Comparison of ENCODE assay signal across 18 cellular contexts in genomic region chr2:107025869-107026380, GRCh38.
DNase-seq lines count a peak whose midpoint lies in the region; TF ChIP-seq lines count a peak whose summit lies in the region.
"Had no signal": no experiment of that assay in that cellular context is flagged by ENCODE, and none has a peak within 500 bp of the region (broad histone marks: within the 10 kb centered on the region; RNA-seq: fewer than 3 reads in every experiment).

No MANE protein-coding gene starts in this region.

- H2AK5ac ChIP-seq in mesendoderm (ENCODE audit: low read length) = no peak overlapping the region

- H3K4me1 ChIP-seq in mesendoderm (ENCODE audit: control insufficient read depth, low read depth, low read length) = no peaks in the 10 kb centered on the region
- H3K4me1 ChIP-seq: Peyer's patch, upper lobe of right lung had no signal

- H4K5ac ChIP-seq in mesendoderm (ENCODE audit: low read length) = no peak overlapping the region

- H3K9me3 Mint-ChIP-seq in activated naive CD4-positive, alpha-beta T cell treated with anti-CD3 and anti-CD28 coated beads, Interleukin-2, amount 10 ng/mL, durations not matched to agents 7 days and 5 days = peaks cover 8% of the 10 kb centered on the region
- H3K9me3 Mint-ChIP-seq: activated naive CD4-positive, alpha-beta T cell treated with anti-CD3 and anti-CD28 coated beads for 36 hours had no signal

- H2BK120ac ChIP-seq in mesendoderm (ENCODE audit: low read depth, low read length) = no peak overlapping the region

- no peaks in the 10 kb centered on the region for H3K36me3 Mint-ChIP-seq in activated naive CD4-positive, alpha-beta T cell treated with anti-CD3 and anti-CD28 coated beads, Interleukin-2, amount 10 ng/mL, durations not matched to agents 7 days and 5 days
- H3K36me3 Mint-ChIP-seq: stimulated activated memory B cell treated with anti-CD40 and anti-IgM and Interleukin-4, amounts not matched to agents 10 μg/mL and 1 μg/mL and 100 μg/mL, for 72 hours had no signal

- no peak overlapping the region for H2BK15ac ChIP-seq in mesendoderm (replicated peaks; ENCODE audit: low read depth)

- no peaks in the 10 kb centered on the region for H3K79me1 ChIP-seq in mesendoderm (ENCODE audit: low read length)

- POLR2A ChIA-PET in RWPE1 (lab: Yijun Ruan, JAX; ENCODE audit: low non-redundant PET) = no interaction called here

- H3K4me3 ChIP-seq in choroid plexus epithelial cell (ENCODE audit: low read depth, low read length) (no peak overlapping the region), mesendoderm (ENCODE audit: low read length) (no peak overlapping the region)
- H3K4me3 ChIP-seq: Peyer's patch, upper lobe of right lung had no signal

- no peak overlapping the region for H3K4me2 ChIP-seq in mesendoderm (ENCODE audit: low read length)

- no CpG with 5 or more reads among the region's 8 CpGs for WGBS in mesendoderm (ENCODE audit: extremely low coverage, insufficient coverage, low lambda C conversion rate)

- H3K27me3 Mint-ChIP-seq in activated naive CD4-positive, alpha-beta T cell treated with anti-CD3 and anti-CD28 coated beads, Interleukin-2, amount 10 ng/mL, durations not matched to agents 7 days and 5 days = no peaks in the 10 kb centered on the region
- H3K27me3 Mint-ChIP-seq: stimulated activated memory B cell treated with anti-CD40 and anti-IgM and Interleukin-4, amounts not matched to agents 10 μg/mL and 1 μg/mL and 100 μg/mL, for 72 hours had no signal

- CTCF ChIA-PET in activated naive CD4-positive, alpha-beta T cell treated with anti-CD3 and anti-CD28 coated beads, Interleukin-2, amount 10 ng/mL, durations not matched to agents 7 days and 5 days (lab: Charles Lee) = no interaction called here
- CTCF ChIA-PET in RWPE1 (lab: Yijun Ruan, JAX) = no interaction called here

- H3K9ac ChIP-seq in mesendoderm (ENCODE audit: low read length) = no peak overlapping the region

- no peak overlapping the region for H3K27ac Mint-ChIP-seq in activated naive CD4-positive, alpha-beta T cell treated with anti-CD3 and anti-CD28 coated beads, Interleukin-2, amount 10 ng/mL, durations not matched to agents 7 days and 5 days
- H3K27ac Mint-ChIP-seq: activated naive CD4-positive, alpha-beta T cell treated with anti-CD3 and anti-CD28 coated beads for 36 hours; stimulated activated memory B cell treated with anti-CD40 and anti-IgM and Interleukin-4, amounts not matched to agents 10 μg/mL and 1 μg/mL and 100 μg/mL, for 72 hours had no signal

- no peak overlapping the region for H4K8ac ChIP-seq in mesendoderm (ENCODE audit: low read depth, low read length)

- no peak overlapping the region for H2BK5ac ChIP-seq in mesendoderm (ENCODE audit: low read length)

- TF ChIP-seq CTCF in choroid plexus epithelial cell (conservative IDR thresholded peaks at IDR 0.05; ENCODE audit: low read depth, low read length) (no peak), RWPE1 (conservative IDR thresholded peaks at IDR 0.05; ENCODE audit: low read depth) (no peak)

- H3K4ac ChIP-seq in mesendoderm (ENCODE audit: low read depth, low read length) = peak overlapping the region; percentile 16

- H3K4me1 Mint-ChIP-seq in activated naive CD4-positive, alpha-beta T cell treated with anti-CD3 and anti-CD28 coated beads, Interleukin-2, amount 10 ng/mL, durations not matched to agents 7 days and 5 days = no peaks in the 10 kb centered on the region
- H3K4me1 Mint-ChIP-seq: neural crest cell; stimulated activated memory B cell treated with anti-CD40 and anti-IgM and Interleukin-4, amounts not matched to agents 10 μg/mL and 1 μg/mL and 100 μg/mL, for 72 hours had no signal

- H3K56ac ChIP-seq in mesendoderm (ENCODE audit: low read length) = no peak overlapping the region

- H3K27me3 ChIP-seq in mesendoderm (ENCODE audit: insufficient read depth, low read length, poor library complexity) = no peaks in the 10 kb centered on the region
- H3K27me3 ChIP-seq: Peyer's patch, upper lobe of right lung had no signal

- no peak overlapping the region for H3K23ac ChIP-seq in mesendoderm (ENCODE audit: low read length)

- H3K27ac ChIP-seq in mesendoderm (ENCODE audit: low read depth, low read length) = no peak overlapping the region
- no peak overlapping the region for H3K27ac ChIP-seq in RWPE1
- H3K27ac ChIP-seq: Peyer's patch, upper lobe of right lung had no signal

- H3K79me2 ChIP-seq in mesendoderm (ENCODE audit: control insufficient read depth, insufficient read depth, low read length) = no peaks in the 10 kb centered on the region

- DNase-seq in Caki2 (ENCODE audit: low read depth) (peak; percentile 7), NCI-H226 (peak; percentile 15), choroid plexus epithelial cell (ENCODE audit: low read depth) (peak; percentile 82), mesendoderm (no peak), NCI-H774 (lab: John Stamatoyannopoulos, UW) (no peak), RWPE1 (ENCODE audit: low spot score) (no peak)
- DNase-seq in stimulated activated CD4-positive, alpha-beta T cell treated with anti-CD3 and anti-CD28 coated beads, Interleukin-12 subunit alpha, Interleukin-12 subunit beta, amount 100 ng/mL, for 4 hours = no peak
- no peak for DNase-seq in activated naive CD4-positive, alpha-beta T cell treated with anti-CD3 and anti-CD28 coated beads, Interleukin-2, amount 10 ng/mL, durations not matched to agents 7 days and 5 days
- DNase-seq: activated CD4-positive, alpha-beta T cell treated with anti-CD3 and anti-CD28 coated beads, Interleukin-2, amount 50 U/mL, for 4 hours; activated naive CD4-positive, alpha-beta T cell treated with anti-CD3 and anti-CD28 coated beads for 36 hours; COR-L47; GDM1; NCI-H1105 treated with DMSO at 0.1 percent for 48 hours; Peyer's patch; T-helper 1 cell; upper lobe of right lung had no signal

- no peak overlapping the region for H3K18ac ChIP-seq in mesendoderm (ENCODE audit: low read length)

- H3K36me3 ChIP-seq in mesendoderm (ENCODE audit: control insufficient read depth, insufficient read depth, low read length) = no peaks in the 10 kb centered on the region
- H3K36me3 ChIP-seq: Peyer's patch, upper lobe of right lung had no signal

- in situ Hi-C loops in Caki2 (cut with HindIII; ENCODE audit: low pct_unique_long_range_greater_than_20kb, low sequenced_read_pairs) = no loop called here

- H3K4me3 Mint-ChIP-seq in activated naive CD4-positive, alpha-beta T cell treated with anti-CD3 and anti-CD28 coated beads, Interleukin-2, amount 10 ng/mL, durations not matched to agents 7 days and 5 days = no peak overlapping the region
- H3K4me3 Mint-ChIP-seq: activated naive CD4-positive, alpha-beta T cell treated with anti-CD3 and anti-CD28 coated beads for 36 hours; neural crest cell; stimulated activated memory B cell treated with anti-CD40 and anti-IgM and Interleukin-4, amounts not matched to agents 10 μg/mL and 1 μg/mL and 100 μg/mL, for 72 hours had no signal

Comparison
In these comparisons a context has a peak if more than half of its experiments do, and no peak if none do; other contexts are left out.
1. DNase-seq: peak in Caki2 (single experiment), NCI-H226 (single experiment) and choroid plexus epithelial cell (single experiment); none in mesendoderm (single experiment), NCI-H774 (single experiment), stimulated activated CD4-positive, alpha-beta T cell treated with anti-CD3 and anti-CD28 coated beads, Interleukin-12 subunit alpha, Interleukin-12 subunit beta, amount 100 ng/mL, for 4 hours (single experiment), activated naive CD4-positive, alpha-beta T cell treated with anti-CD3 and anti-CD28 coated beads, Interleukin-2, amount 10 ng/mL, durations not matched to agents 7 days and 5 days (single experiment) and RWPE1 (single experiment).